Comparison of ENCODE assay signal across 25 cellular contexts in genomic region chr1:58500036-58500435, GRCh38. TPM values are rescaled to one million over a fixed set of nuclear protein-coding genes. Genes with fewer than 3 reads are reported as not detected.
A peak's percentile ranks its signal among the peaks of the same experiment; 100 is the strongest.
DNase-seq lines count a peak whose midpoint lies in the region; FAIRE-seq lines count a peak whose summit lies in the region.
"Had no signal": no experiment of that assay in that cellular context is flagged by ENCODE, and none has a peak within 500 bp of the region (broad histone marks: within the 10 kb centered on the region; RNA-seq: fewer than 3 reads in every experiment).

No MANE protein-coding gene starts in this region.

- DNase-seq in NCI-H1417 (lab: John Stamatoyannopoulos, UW) (peak in 2 of 3 experiments; percentile 11 to 74), NCI-H1417 treated with DMSO at 0.1 percent for 48 hours (lab: John Stamatoyannopoulos, UW) (no peak), GM19239 (ENCODE audit: insufficient read length, low spot score) (no peak), NCI-H2081 (lab: John Stamatoyannopoulos, UW) (peak; percentile 56 to 88), dermis blood vessel endothelial cell (peak; percentile 53), NCI-H187 (lab: John Stamatoyannopoulos, UW) (no peak), HK-2 (ENCODE audit: unreplicated experiment) (no peak)
- DNase-seq in activated CD8-positive, alpha-beta memory T cell treated with anti-CD3 and anti-CD28 coated beads for 24 hours = no peak
- DNase-seq: activated CD4-positive, alpha-beta memory T cell treated with anti-CD3 and anti-CD28 coated beads, Interleukin-2, amount 10 ng/mL, durations not matched to agents 7 days and 5 days; activated CD4-positive, alpha-beta T cell treated with anti-CD3 and anti-CD28 coated beads for 1 hour; activated naive CD4-positive, alpha-beta T cell treated with anti-CD3 and anti-CD28 coated beads for 36 hours; Caco-2; central memory CD4-positive, alpha-beta T cell; cortex of kidney; endodermal cell; head of caudate nucleus; Kasumi-1; left ventricle myocardium inferior; MV-4-11; NCI-H524; right cardiac atrium; Right ventricle myocardium superior; stimulated activated naive CD4-positive, alpha-beta T cell; upper lobe of left lung had no signal

- peak; percentile 66 for FAIRE-seq in GM19239 (lab: Jason Lieb, UNC)
- FAIRE-seq: keratinocyte had no signal

RNA-seq across cellular contexts. Expression of gene OMA1, which starts 46.5 kb away (rescaled TPM):
- 16.7 and 21.3 TPM in 2 replicates for total RNA-seq in dermis blood vessel endothelial cell

Comparison
In these comparisons a context has a peak if more than half of its experiments do, and no peak if none do; other contexts are left out.
1. DNase-seq: peak in NCI-H1417 (2 of 3), NCI-H2081 (2 of 2) and dermis blood vessel endothelial cell (single experiment); none in NCI-H1417 treated with DMSO at 0.1 percent for 48 hours (single experiment), GM19239 (single experiment), activated CD8-positive, alpha-beta memory T cell treated with anti-CD3 and anti-CD28 coated beads for 24 hours (single experiment), NCI-H187 (0 of 2) and HK-2 (single experiment).